In genomic region chr17:75006653-75007052, GRCh38 we compare ENCODE assay signal across 2 cellular contexts.
TF ChIP-seq lines count a peak whose summit lies in the region.

No MANE protein-coding gene starts in this region.

TF ChIP-seq in HEK293, 187 proteins besides CTCF, POLR2A, EP300 and RAD21:
- TF ChIP-seq ZNF654 (tag by site-specific recombination; IDR thresholded peaks at IDR 0.05; ENCODE audit: low read depth): peak; percentile 47
- TF ChIP-seq, protein P1, sequence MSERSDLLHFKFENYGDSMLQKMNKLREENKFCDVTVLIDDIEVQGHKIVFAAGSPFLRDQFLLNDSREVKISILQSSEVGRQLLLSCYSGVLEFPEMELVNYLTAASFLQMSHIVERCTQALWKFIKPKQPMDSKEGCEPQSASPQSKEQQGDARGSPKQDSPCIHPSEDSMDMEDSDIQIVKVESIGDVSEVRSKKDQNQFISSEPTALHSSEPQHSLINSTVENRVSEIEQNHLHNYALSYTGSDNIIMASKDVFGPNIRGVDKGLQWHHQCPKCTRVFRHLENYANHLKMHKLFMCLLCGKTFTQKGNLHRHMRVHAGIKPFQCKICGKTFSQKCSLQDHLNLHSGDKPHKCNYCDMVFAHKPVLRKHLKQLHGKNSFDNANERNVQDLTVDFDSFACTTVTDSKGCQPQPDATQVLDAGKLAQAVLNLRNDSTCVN (tag by site-specific recombination; optimal IDR thresholded peaks at IDR 0.05): no peak

TF ChIP-seq in GM12878, 131 proteins besides CTCF, POLR2A, EP300 and RAD21:
- TF ChIP-seq PRDM15 (CRISPR knock-in tag; IDR thresholded peaks at IDR 0.05) (no peak), RBBP5 (conservative IDR thresholded peaks at IDR 0.05) (no peak), RELA (IDR thresholded peaks at IDR 0.05; ENCODE audit: borderline replicate concordance, partially characterized antibody) (no peak), CHD1 (IDR thresholded peaks at IDR 0.05; ENCODE audit: low read depth, low read length) (no peak), ZBTB4 (CRISPR knock-in tag; IDR thresholded peaks at IDR 0.05) (no peak), ZNF384 (IDR thresholded peaks at IDR 0.05; ENCODE audit: borderline replicate concordance, low read depth, low read length) (no peak), HDAC6 (IDR thresholded peaks at IDR 0.05; ENCODE audit: unreplicated experiment) (no peak), SMC3 (IDR thresholded peaks at IDR 0.05; ENCODE audit: borderline replicate concordance, low read length) (no peak), SRF (IDR thresholded peaks at IDR 0.05; ENCODE audit: low read depth in 2 of 2, low read length in 2 of 2) (no peak), TCF7 (IDR thresholded peaks at IDR 0.05; ENCODE audit: borderline replicate concordance) (no peak)
- TF ChIP-seq, protein P2, sequence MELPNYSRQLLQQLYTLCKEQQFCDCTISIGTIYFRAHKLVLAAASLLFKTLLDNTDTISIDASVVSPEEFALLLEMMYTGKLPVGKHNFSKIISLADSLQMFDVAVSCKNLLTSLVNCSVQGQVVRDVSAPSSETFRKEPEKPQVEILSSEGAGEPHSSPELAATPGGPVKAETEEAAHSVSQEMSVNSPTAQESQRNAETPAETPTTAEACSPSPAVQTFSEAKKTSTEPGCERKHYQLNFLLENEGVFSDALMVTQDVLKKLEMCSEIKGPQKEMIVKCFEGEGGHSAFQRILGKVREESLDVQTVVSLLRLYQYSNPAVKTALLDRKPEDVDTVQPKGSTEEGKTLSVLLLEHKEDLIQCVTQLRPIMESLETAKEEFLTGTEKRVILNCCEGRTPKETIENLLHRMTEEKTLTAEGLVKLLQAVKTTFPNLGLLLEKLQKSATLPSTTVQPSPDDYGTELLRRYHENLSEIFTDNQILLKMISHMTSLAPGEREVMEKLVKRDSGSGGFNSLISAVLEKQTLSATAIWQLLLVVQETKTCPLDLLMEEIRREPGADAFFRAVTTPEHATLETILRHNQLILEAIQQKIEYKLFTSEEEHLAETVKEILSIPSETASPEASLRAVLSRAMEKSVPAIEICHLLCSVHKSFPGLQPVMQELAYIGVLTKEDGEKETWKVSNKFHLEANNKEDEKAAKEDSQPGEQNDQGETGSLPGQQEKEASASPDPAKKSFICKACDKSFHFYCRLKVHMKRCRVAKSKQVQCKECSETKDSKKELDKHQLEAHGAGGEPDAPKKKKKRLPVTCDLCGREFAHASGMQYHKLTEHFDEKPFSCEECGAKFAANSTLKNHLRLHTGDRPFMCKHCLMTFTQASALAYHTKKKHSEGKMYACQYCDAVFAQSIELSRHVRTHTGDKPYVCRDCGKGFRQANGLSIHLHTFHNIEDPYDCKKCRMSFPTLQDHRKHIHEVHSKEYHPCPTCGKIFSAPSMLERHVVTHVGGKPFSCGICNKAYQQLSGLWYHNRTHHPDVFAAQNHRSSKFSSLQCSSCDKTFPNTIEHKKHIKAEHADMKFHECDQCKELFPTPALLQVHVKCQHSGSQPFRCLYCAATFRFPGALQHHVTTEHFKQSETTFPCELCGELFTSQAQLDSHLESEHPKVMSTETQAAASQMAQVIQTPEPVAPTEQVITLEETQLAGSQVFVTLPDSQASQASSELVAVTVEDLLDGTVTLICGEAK (IDR thresholded peaks at IDR 0.05; ENCODE audit: borderline replicate concordance): no peak
- TF ChIP-seq, protein P3, sequence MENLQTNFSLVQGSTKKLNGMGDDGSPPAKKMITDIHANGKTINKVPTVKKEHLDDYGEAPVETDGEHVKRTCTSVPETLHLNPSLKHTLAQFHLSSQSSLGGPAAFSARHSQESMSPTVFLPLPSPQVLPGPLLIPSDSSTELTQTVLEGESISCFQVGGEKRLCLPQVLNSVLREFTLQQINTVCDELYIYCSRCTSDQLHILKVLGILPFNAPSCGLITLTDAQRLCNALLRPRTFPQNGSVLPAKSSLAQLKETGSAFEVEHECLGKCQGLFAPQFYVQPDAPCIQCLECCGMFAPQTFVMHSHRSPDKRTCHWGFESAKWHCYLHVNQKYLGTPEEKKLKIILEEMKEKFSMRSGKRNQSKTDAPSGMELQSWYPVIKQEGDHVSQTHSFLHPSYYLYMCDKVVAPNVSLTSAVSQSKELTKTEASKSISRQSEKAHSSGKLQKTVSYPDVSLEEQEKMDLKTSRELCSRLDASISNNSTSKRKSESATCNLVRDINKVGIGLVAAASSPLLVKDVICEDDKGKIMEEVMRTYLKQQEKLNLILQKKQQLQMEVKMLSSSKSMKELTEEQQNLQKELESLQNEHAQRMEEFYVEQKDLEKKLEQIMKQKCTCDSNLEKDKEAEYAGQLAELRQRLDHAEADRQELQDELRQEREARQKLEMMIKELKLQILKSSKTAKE (IDR thresholded peaks at IDR 0.05; ENCODE audit: low read depth, poor library complexity, severe bottlenecking): no peak
- TF ChIP-seq, protein P4, sequence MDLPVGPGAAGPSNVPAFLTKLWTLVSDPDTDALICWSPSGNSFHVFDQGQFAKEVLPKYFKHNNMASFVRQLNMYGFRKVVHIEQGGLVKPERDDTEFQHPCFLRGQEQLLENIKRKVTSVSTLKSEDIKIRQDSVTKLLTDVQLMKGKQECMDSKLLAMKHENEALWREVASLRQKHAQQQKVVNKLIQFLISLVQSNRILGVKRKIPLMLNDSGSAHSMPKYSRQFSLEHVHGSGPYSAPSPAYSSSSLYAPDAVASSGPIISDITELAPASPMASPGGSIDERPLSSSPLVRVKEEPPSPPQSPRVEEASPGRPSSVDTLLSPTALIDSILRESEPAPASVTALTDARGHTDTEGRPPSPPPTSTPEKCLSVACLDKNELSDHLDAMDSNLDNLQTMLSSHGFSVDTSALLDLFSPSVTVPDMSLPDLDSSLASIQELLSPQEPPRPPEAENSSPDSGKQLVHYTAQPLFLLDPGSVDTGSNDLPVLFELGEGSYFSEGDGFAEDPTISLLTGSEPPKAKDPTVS (IDR thresholded peaks at IDR 0.05; ENCODE audit: low read depth, low read length): no peak
TF ChIP-seq in GM12878: peak in this region for 0.
